Comparison of ENCODE assay signal across 8 cellular contexts in the genomic region with DNA sequence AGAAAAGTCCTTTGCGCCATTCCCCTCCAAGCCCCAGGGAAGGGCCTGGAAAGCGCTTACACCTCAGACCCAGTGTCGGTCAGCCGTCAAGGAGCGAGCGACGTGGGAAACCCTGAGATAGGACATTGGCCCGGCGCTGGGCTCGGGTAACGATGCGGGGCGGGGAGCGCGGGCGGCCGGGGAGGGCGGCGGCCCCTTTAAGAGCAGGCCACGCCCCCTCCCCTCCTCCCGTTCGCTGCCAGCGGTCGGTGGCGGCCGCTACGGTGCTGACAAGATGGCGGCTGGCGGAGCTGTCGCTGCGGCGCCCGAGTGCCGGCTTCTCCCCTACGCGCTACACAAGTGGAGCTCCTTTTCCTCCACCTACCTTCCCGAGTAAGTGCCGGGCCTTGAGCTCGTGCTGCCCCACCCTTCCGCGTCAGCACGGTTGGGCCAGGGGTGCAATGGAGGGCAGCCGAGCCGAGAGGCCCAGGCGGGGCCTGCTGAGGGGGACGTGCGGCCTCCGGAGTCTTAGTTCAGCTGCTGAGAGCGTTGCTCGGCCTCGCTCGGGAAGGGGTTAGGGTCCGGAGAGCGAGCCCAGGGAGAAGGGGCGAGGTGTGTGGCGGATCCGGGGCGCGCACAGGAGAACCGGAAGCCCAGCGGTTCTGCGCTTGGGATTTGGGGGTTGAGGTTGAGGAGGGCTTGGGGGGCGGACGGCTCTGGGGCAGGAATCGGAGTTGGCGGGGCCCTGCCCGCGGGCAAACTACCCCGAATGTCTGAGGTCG. TPM values are rescaled to one million over a fixed set of nuclear protein-coding genes. Genes with fewer than 3 reads are reported as not detected.
DNase-seq lines count a peak whose midpoint lies in the region; ATAC-seq and TF ChIP-seq lines count a peak whose summit lies in the region.

A gene (plus strand): TSS at position 251 of the 761 bp plus-strand sequence. CDS start 24 bp downstream, at position 275.

- H3K4me1 ChIP-seq in fibroblast of lung (ENCODE audit: control insufficient read depth, extremely low read depth, insufficient read depth, low read length): peaks cover 3% of the 10 kb centered on the region

- intact Hi-C loops in natural killer cell (cut with micrococcal nuclease): loop anchor here (2.0 to 5.0 kb wide), 4 partner anchors 39 to 219 kb away; no protein-coding TSS in a partner anchor

- H3K4me3 ChIP-seq in fibroblast of lung (replicated peaks in 1 of 4; ENCODE audit: control extremely low read depth in 1 of 4, insufficient read depth in 1 of 4, low read depth in 3 of 4, low read length in 4 of 4): peak within 1 kb of the TSS; percentile 65 to 95 (median 78)

- peak; percentile 91 for ATAC-seq in GM21723 (IDR thresholded peaks at IDR 0.05; ENCODE audit: unreplicated experiment)
- peak; percentile 97 to 99 (median 98) for ATAC-seq in natural killer cell

- H3K36me3 Mint-ChIP-seq in natural killer cell: no peaks in the 10 kb centered on the region

- peak within 1 kb of the TSS; percentile 87 for H3K9ac ChIP-seq in fibroblast of lung (ENCODE audit: insufficient read depth, low read length)

- H3K27ac Mint-ChIP-seq in natural killer cell: peak within 1 kb of the TSS; percentile 95 to 100

- H3K9me3 ChIP-seq in fibroblast of lung (ENCODE audit: control insufficient read depth, insufficient read depth, low read depth, low read length): no peaks in the 10 kb centered on the region

- peak within 1 kb of the TSS; percentile 94 for H3K27ac ChIP-seq in fibroblast of lung (ENCODE audit: insufficient read depth, low read length)

- H3K27me3 ChIP-seq in fibroblast of lung (ENCODE audit: control insufficient read depth, insufficient read depth, low read length): no peaks in the 10 kb centered on the region

- peak within 1 kb of the TSS; percentile 99 for H3K4me3 Mint-ChIP-seq in natural killer cell

- no peaks in the 10 kb centered on the region for H3K36me3 ChIP-seq in fibroblast of lung (ENCODE audit: control insufficient read depth, insufficient read depth, low read length)

- peaks cover 48% of the 10 kb centered on the region for H3K79me2 ChIP-seq in fibroblast of lung (ENCODE audit: control insufficient read depth, insufficient read depth, low read length)

- no peaks in the 10 kb centered on the region for H3K9me3 Mint-ChIP-seq in natural killer cell

- peak within 1 kb of the TSS; percentile 52 for H2AFZ ChIP-seq in fibroblast of lung (ENCODE audit: low read length)

- H3K4me1 Mint-ChIP-seq in natural killer cell: peaks cover 42 to 50% of the 10 kb centered on the region in 2 donors

- H3K4me2 ChIP-seq in fibroblast of lung (ENCODE audit: extremely low read depth, insufficient read depth, low read length): peak within 1 kb of the TSS; percentile 80

- no peaks in the 10 kb centered on the region for H4K20me1 ChIP-seq in fibroblast of lung (ENCODE audit: control insufficient read depth, extremely low read depth, insufficient read depth, low read length)

- DNase-seq in DMS79 treated with DMSO at 0.1 percent for 48 hours (lab: John Stamatoyannopoulos, UW) (peak; percentile 83), KG1 (lab: John Stamatoyannopoulos, UW) (peak; percentile 16), RKO (ENCODE audit: low spot score) (peak; percentile 94), fibroblast of lung (ENCODE audit: low read depth in 2 of 2) (peak; percentile 86 to 88), natural killer cell (peak; percentile 86)
- peak; percentile 75 to 84 for DNase-seq in activated T-helper 1 cell treated with anti-CD3 and anti-CD28 coated beads, Interleukin-2, amount 50 U/mL, for 16 hours (ENCODE audit: low read depth in 1 of 2, low spot score in 1 of 2)
- DNase-seq in stimulated activated naive CD4-positive, alpha-beta T cell (lab: John Stamatoyannopoulos, UW): peak; percentile 75 to 89 (median 82)

- TF ChIP-seq CTCF in fibroblast of lung (conservative IDR thresholded peaks at IDR 0.05 in 1 of 2, IDR thresholded peaks at IDR 0.05 in 1 of 2; ENCODE audit: low read depth in 1 of 2, low read length in 2 of 2): no peak
- TF ChIP-seq CTCF in natural killer cell (IDR thresholded peaks at IDR 0.05): no peak

- peaks cover 0 to 3% of the 10 kb centered on the region in 2 donors for H3K27me3 Mint-ChIP-seq in natural killer cell (ENCODE audit: low read depth in 2 of 2)

RNA-seq across cellular contexts. Expression of the gene that starts here (rescaled TPM):
- total RNA-seq in fibroblast of lung: 26.7 and 33.9 TPM in 2 replicates
- 46.4 and 46.5 TPM in 2 replicates for polyA plus RNA-seq in fibroblast of lung
- polyA plus RNA-seq in fibroblast of lung (2012): 20.8 and 24.7 TPM in 2 replicates
- 35.5 and 44.8 TPM in 2 replicates for polyA minus RNA-seq in fibroblast of lung (ENCODE audit: low replicate concordance)
- 10 to 100 TPM; 59.1 to 79.6 (median 65.0) TPM for total RNA-seq in natural killer cell

Comparison
In these comparisons a context has a peak if more than half of its experiments do, and no peak if none do; other contexts are left out.
1. Peak in every context shown above with its lines: DNase-seq, ATAC-seq, H3K4me3 ChIP-seq and H3K27ac ChIP-seq.
2. DNase-seq: peak in every context shown above with its lines; median percentile 94 in RKO; 87 in fibroblast of lung; 86 in natural killer cell; 83 in DMS79 treated with DMSO at 0.1 percent for 48 hours; 82 in stimulated activated naive CD4-positive, alpha-beta T cell; 80 in activated T-helper 1 cell treated with anti-CD3 and anti-CD28 coated beads, Interleukin-2, amount 50 U/mL, for 16 hours; 16 in KG1.